Comparison of ENCODE assay signal across 14 cellular contexts in the genomic region with DNA sequence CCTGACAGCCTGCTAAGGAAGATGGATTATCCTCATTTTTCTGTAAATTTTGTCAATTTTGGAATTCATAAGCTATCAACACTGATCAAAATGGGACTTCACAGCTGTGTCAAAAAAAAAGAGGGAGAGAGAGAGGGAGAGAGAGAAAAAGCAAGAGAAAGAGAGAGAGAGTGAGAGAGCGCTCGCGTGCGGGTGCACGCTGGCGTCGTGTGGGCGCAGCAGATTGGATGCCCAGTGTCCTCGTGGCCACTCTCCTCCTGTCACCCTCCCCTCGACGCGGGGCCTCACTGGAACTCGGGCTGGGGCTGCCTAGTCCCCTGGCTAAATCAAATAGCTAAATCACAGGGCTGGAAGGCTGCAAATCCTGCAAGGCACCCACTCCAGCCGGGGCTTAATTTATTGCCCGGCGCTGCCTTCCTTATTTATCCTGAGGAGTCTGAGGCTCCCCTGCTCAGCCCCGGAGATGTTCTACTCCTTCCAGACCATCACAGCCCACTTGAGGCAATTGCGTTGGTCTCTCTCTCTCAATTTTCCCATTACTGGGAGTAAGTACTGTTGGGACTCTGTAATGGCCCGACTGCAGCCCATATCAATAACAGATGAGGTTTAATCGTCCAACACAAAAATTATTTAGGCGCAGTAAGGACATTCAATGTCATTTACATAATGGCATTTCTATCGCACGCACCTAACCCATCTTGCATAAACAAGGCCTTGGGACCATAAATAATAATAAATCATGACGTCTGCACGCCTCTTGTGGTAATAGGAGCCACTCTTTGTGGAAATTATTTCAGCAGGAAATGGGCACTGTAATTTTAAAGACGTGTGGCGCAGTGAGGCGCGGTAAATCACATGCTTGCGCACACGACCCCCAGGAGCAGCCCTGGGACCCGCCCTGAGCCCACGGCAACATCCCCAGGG.
"Had no signal": no experiment of that assay in that cellular context is flagged by ENCODE, and none has a peak within 500 bp of the region (broad histone marks: within the 10 kb centered on the region; RNA-seq: fewer than 3 reads in every experiment).

No MANE protein-coding gene starts in this region.

- H3K9me3 Mint-ChIP-seq: activated naive CD4-positive, alpha-beta T cell treated with anti-CD3 and anti-CD28 coated beads, Interleukin-2, amount 50 U/mL, for 24 hours; effector memory CD8-positive, alpha-beta T cell; mesothelial cell of epicardium had no signal

- H3K27me3 Mint-ChIP-seq: activated naive CD4-positive, alpha-beta T cell treated with anti-CD3 and anti-CD28 coated beads, Interleukin-2, amount 50 U/mL, for 24 hours had no signal

- H3K27me3 ChIP-seq: uterus had no signal

- H3K27ac ChIP-seq: gastroesophageal sphincter, parathyroid adenoma, stomach, thoracic aorta, uterus, VCaP had no signal

- H3K36me3 ChIP-seq: gastroesophageal sphincter, stomach, thoracic aorta, uterus had no signal

- H3K9ac ChIP-seq: parathyroid adenoma had no signal

- H3K9me3 ChIP-seq: gastroesophageal sphincter, stomach, thoracic aorta, uterus had no signal

- H3K27ac Mint-ChIP-seq: activated naive CD4-positive, alpha-beta T cell treated with anti-CD3 and anti-CD28 coated beads, Interleukin-2, amount 50 U/mL, for 24 hours; effector memory CD8-positive, alpha-beta T cell; mesothelial cell of epicardium had no signal

- ATAC-seq: effector memory CD8-positive, alpha-beta T cell; gastroesophageal sphincter had no signal

- H3K4me3 Mint-ChIP-seq: activated naive CD4-positive, alpha-beta T cell treated with anti-CD3 and anti-CD28 coated beads, Interleukin-2, amount 50 U/mL, for 24 hours; effector memory CD8-positive, alpha-beta T cell; mesothelial cell of epicardium had no signal

- DNase-seq: activated CD4-positive, alpha-beta T cell treated with anti-CD3 and anti-CD28 coated beads for 48 hours; activated T-cell treated with anti-CD3 and anti-CD28 coated beads, Interleukin-2, amount 50 U/mL, for 1 hour; caudate nucleus; effector memory CD8-positive, alpha-beta T cell; stimulated activated CD4-positive, alpha-beta T cell treated with anti-CD3 and anti-CD28 coated beads, Interleukin-4, amount 100 ng/mL, for 1 hour; stimulated activated CD8-positive, alpha-beta memory T cell treated with anti-CD3 and anti-CD28 coated beads, Interleukin-4, amount 100 ng/mL, for 48 hours; stomach; uterus had no signal

- H3K4me1 Mint-ChIP-seq: activated naive CD4-positive, alpha-beta T cell treated with anti-CD3 and anti-CD28 coated beads, Interleukin-2, amount 50 U/mL, for 24 hours had no signal

- H3K4me1 ChIP-seq: gastroesophageal sphincter, parathyroid adenoma, stomach, uterus had no signal

- H3K36me3 Mint-ChIP-seq: activated naive CD4-positive, alpha-beta T cell treated with anti-CD3 and anti-CD28 coated beads, Interleukin-2, amount 50 U/mL, for 24 hours; mesothelial cell of epicardium had no signal

- H3K4me3 ChIP-seq: gastroesophageal sphincter, stomach, thoracic aorta, uterus had no signal
